Comparison of ENCODE assay signal across 8 cellular contexts in genomic region chr6:27825025-27825823, GRCh38.
DNase-seq lines count a peak whose midpoint lies in the region; ATAC-seq and TF ChIP-seq lines count a peak whose summit lies in the region.

No MANE protein-coding gene starts in this region.

- no peak for ATAC-seq in HG03025 (IDR thresholded peaks at IDR 0.05; ENCODE audit: low FRiP score, unreplicated experiment)
- no peak for ATAC-seq in GM18858 (IDR thresholded peaks at IDR 0.05; ENCODE audit: unreplicated experiment)

- H3K36me3 ChIP-seq in brain microvascular endothelial cell (replicated peaks) = no peaks in the 10 kb centered on the region
- H3K36me3 ChIP-seq in muscle layer of colon (ENCODE audit: insufficient read depth, low read length) = no peaks in the 10 kb centered on the region

- DNase-seq in NCI-H526 treated with DMSO at 0.1 percent for 48 hours (lab: John Stamatoyannopoulos, UW) = peak; percentile 35
- DNase-seq in NCI-H526 (lab: John Stamatoyannopoulos, UW) = no peak
- DNase-seq in NCI-H146 (lab: John Stamatoyannopoulos, UW) = peak; percentile 35
- no peak for DNase-seq in brain microvascular endothelial cell
- no peak for DNase-seq in G401 (ENCODE audit: low spot score)

- H3K27ac ChIP-seq in brain microvascular endothelial cell (peak overlapping the region; percentile 42), muscle layer of colon (ENCODE audit: low read depth, low read length) (no peak overlapping the region)

- H3K9me3 ChIP-seq in muscle layer of colon (ENCODE audit: low read length) = no peaks in the 10 kb centered on the region

- H3K27me3 ChIP-seq in brain microvascular endothelial cell (replicated peaks) = no peaks in the 10 kb centered on the region
- H3K27me3 ChIP-seq in muscle layer of colon (ENCODE audit: control insufficient read depth in 1 of 2, insufficient read depth in 2 of 2, low read length in 2 of 2) = peaks cover 0 to 29% of the 10 kb centered on the region in 2 donors

- in situ Hi-C loops in brain microvascular endothelial cell (cut with HindIII; ENCODE audit: low pct_ligation_motif_present, low sequenced_read_pairs) (no loop called here), G401 (cut with HindIII; ENCODE audit: low sequenced_read_pairs) (no loop called here)

- H3K4me3 ChIP-seq in brain microvascular endothelial cell (ENCODE audit: low read depth, low read length) (peak overlapping the region; percentile 74), muscle layer of colon (ENCODE audit: low read depth in 1 of 2, low read length in 2 of 2) (peak overlapping the region in 1 of 2 donors; percentile 55)

- H3K9ac ChIP-seq in muscle layer of colon (ENCODE audit: low read length) = peak overlapping the region; percentile 9

- TF ChIP-seq CTCF in brain microvascular endothelial cell (IDR thresholded peaks at IDR 0.05; ENCODE audit: low read depth, low read length, missing control alignments) = no peak

- H3K4me1 ChIP-seq in muscle layer of colon (ENCODE audit: insufficient read depth, low read length) = peaks cover 3% of the 10 kb centered on the region

Comparison
In these comparisons a context has a peak if more than half of its experiments do, and no peak if none do; other contexts are left out.
1. DNase-seq: peak in NCI-H526 treated with DMSO at 0.1 percent for 48 hours (single experiment) and NCI-H146 (single experiment); none in NCI-H526 (0 of 2), brain microvascular endothelial cell (single experiment) and G401 (single experiment).